In the genomic region with DNA sequence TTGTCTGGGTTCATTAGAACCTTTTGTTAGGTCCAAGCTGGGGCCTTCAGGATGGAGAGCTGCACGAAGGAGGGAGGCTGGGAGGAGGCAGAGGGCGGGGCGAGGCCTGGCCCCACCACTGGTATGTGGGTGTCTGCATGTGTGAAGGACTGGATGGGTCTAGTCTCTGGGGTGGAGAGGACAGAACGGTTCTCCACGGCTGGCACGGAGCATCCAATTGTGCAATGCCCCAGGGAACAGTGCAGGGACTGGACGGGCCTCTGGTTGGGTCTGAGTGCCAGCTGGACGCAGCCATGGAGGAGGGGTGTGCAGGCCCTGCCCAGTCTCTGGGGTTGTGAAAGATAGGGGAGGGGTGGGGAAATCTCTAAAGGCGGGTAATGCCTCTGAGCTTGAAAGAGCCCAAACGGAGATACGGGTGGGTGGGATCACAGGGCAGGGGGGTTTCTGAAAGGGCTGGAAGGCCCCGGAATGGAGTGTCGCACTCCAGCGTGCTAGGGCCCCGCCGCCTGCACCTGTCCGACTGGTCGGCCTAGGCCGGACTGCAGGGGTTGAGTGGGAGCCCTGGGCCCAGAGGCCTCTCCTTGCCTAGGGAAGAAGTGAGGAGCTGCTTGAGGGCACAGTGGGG, we compare ENCODE assay signal across 11 cellular contexts. TPM values are rescaled to one million over a fixed set of nuclear protein-coding genes. Genes with fewer than 3 reads are reported as not detected.
DNase-seq lines count a peak whose midpoint lies in the region; ATAC-seq and TF ChIP-seq lines count a peak whose summit lies in the region.
"Had no signal": no experiment of that assay in that cellular context is flagged by ENCODE, and none has a peak within 500 bp of the region (broad histone marks: within the 10 kb centered on the region; RNA-seq: fewer than 3 reads in every experiment).

No MANE protein-coding gene starts in this region.

- no peak for TF ChIP-seq EP300 in esophagus muscularis mucosa (IDR thresholded peaks at IDR 0.05)

- H3K4me1 ChIP-seq in esophagus muscularis mucosa, result peaks cover 21 to 51% (median 37%) of the 10 kb centered on the region in 4 donors

- H3K27me3 ChIP-seq in MG63, result no peaks in the 10 kb centered on the region
- H3K27me3 ChIP-seq in esophagus muscularis mucosa, result peaks cover 0 to 34% (median 2%) of the 10 kb centered on the region in 4 donors

- H3K9me3 Mint-ChIP-seq in mesothelial cell of epicardium, result no peaks in the 10 kb centered on the region
- H3K9me3 Mint-ChIP-seq: activated naive CD8-positive, alpha-beta T cell treated with anti-CD3 and anti-CD28 coated beads, Interleukin-2, amount 50 U/mL, for 24 hours had no signal

- intact Hi-C loops in esophagus muscularis mucosa (cut with DNase I), result no loop called here

- H3K4me1 Mint-ChIP-seq in mesothelial cell of epicardium, result peaks cover 12% of the 10 kb centered on the region

- TF ChIP-seq CTCF in esophagus muscularis mucosa (IDR thresholded peaks at IDR 0.05) (no peak), mesothelial cell of epicardium (IDR thresholded peaks at IDR 0.05; ENCODE audit: unreplicated experiment) (no peak)

- H3K27me3 Mint-ChIP-seq in mesothelial cell of epicardium (ENCODE audit: low read depth), result peaks cover 38% of the 10 kb centered on the region

- no peak for ATAC-seq in HG02642 (IDR thresholded peaks at IDR 0.05; ENCODE audit: poor library complexity, unreplicated experiment)

- peak overlapping the region; percentile 69 to 82 (median 74) for H3K27ac ChIP-seq in esophagus muscularis mucosa (replicated peaks in 1 of 4)

- 76% methylated on average over 18 of the region's 19 CpGs for WGBS in esophagus muscularis mucosa

- H3K27ac Mint-ChIP-seq in mesothelial cell of epicardium, result peak overlapping the region; percentile 71
- H3K27ac Mint-ChIP-seq: activated naive CD8-positive, alpha-beta T cell treated with anti-CD3 and anti-CD28 coated beads, Interleukin-2, amount 50 U/mL, for 24 hours; naive B cell had no signal

- H3K36me3 Mint-ChIP-seq in mesothelial cell of epicardium, result no peaks in the 10 kb centered on the region
- H3K36me3 Mint-ChIP-seq: naive B cell had no signal

- H3K36me3 ChIP-seq in MG63, result no peaks in the 10 kb centered on the region
- H3K36me3 ChIP-seq in esophagus muscularis mucosa, result no peaks in the 10 kb centered on the region

- H3K9me3 ChIP-seq in MG63, result no peaks in the 10 kb centered on the region
- no peaks in the 10 kb centered on the region for H3K9me3 ChIP-seq in esophagus muscularis mucosa

- peak overlapping the region; percentile 86 for H3K4me3 Mint-ChIP-seq in mesothelial cell of epicardium
- H3K4me3 Mint-ChIP-seq: activated naive CD8-positive, alpha-beta T cell treated with anti-CD3 and anti-CD28 coated beads, Interleukin-2, amount 50 U/mL, for 24 hours had no signal

- no peak overlapping the region for H3K4me3 ChIP-seq in MG63
- H3K4me3 ChIP-seq in esophagus muscularis mucosa, result peak overlapping the region; percentile 59 to 73 (median 62)

- DNase-seq in MG63 (peak; percentile 76), esophagus muscularis mucosa (ENCODE audit: extremely low spot score) (peak; percentile 96), mesothelial cell of epicardium (ENCODE audit: low spot score in 2 of 2, unreplicated experiment in 2 of 2) (no peak), ureter (ENCODE audit: low spot score) (peak; percentile 87), T-helper 2 cell (no peak), LoVo (ENCODE audit: low spot score) (no peak)
- DNase-seq: activated naive CD8-positive, alpha-beta T cell treated with anti-CD3 and anti-CD28 coated beads, Interleukin-2, amount 50 U/mL, for 24 hours; naive B cell; NCI-H2029 treated with DMSO at 0.1 percent for 48 hours; T-helper 1 cell had no signal

- no peak for TF ChIP-seq POLR2A in esophagus muscularis mucosa (IDR thresholded peaks at IDR 0.05; ENCODE audit: low read depth)

RNA-seq across cellular contexts. Expression of a gene that starts 1.6 kb away (rescaled TPM):
- total RNA-seq in MG63 (2014; rRNA removed; shearing (Covaris generic); ENCODE audit: low replicate concordance), result 0.07 and 0.36 TPM in 2 replicates
- 10 to 100 TPM; 36.3 to 78.4 (median 57.4) TPM for total RNA-seq in esophagus muscularis mucosa
- 36.0 to 37.1 TPM (median 36.8 TPM) in 3 replicates for total RNA-seq in mesothelial cell of epicardium
- total RNA-seq in ureter, result 108 TPM

RNA-seq across cellular contexts. Expression of a gene that starts 22.8 kb away (rescaled TPM):
- total RNA-seq in MG63 (2014; rRNA removed; shearing (Covaris generic); ENCODE audit: low replicate concordance), result not detected in 2 replicates
- total RNA-seq in esophagus muscularis mucosa, result 1 to 10 TPM in 2 of 4 donors, under 1 TPM in 2; 0.83 to 1.8 (median 1.1) TPM
- 0.09 to 0.13 TPM in 2 of 3 replicates, not detected in the other for total RNA-seq in mesothelial cell of epicardium
- total RNA-seq in ureter, result not detected

Comparison
In these comparisons a context has a peak if more than half of its experiments do, and no peak if none do; other contexts are left out.
1. DNase-seq: peak in MG63 (single experiment), esophagus muscularis mucosa (single experiment) and ureter (single experiment); none in mesothelial cell of epicardium (0 of 2), T-helper 2 cell (0 of 5) and LoVo (single experiment).
2. RNA of a gene that starts 1.6 kb away (total RNA-seq): 108 TPM in ureter (single experiment), 36.3 to 78.4 TPM in esophagus muscularis mucosa and 36.0 to 37.1 TPM in mesothelial cell of epicardium; 0.07 to 0.36 TPM in MG63; every median in the first group is over 10 times any median in the second.